ENCODE assay signal across 1 cellular context in genomic region chr20:21384308-21384892, GRCh38.
TF ChIP-seq lines count a peak whose summit lies in the region.

No MANE protein-coding gene starts in this region.

TF ChIP-seq in A549, 52 proteins besides CTCF, POLR2A, EP300 and RAD21 (continued from another document):
- no peak for TF ChIP-seq HMGXB4 (CRISPR knock-in tag; IDR thresholded peaks at IDR 0.05; ENCODE audit: borderline replicate concordance)
- TF ChIP-seq TP53 (CRISPR knock-in tag; IDR thresholded peaks at IDR 0.05): no peak
- TF ChIP-seq NPAS2 (CRISPR knock-in tag; IDR thresholded peaks at IDR 0.05; ENCODE audit: borderline replicate concordance): no peak
- TF ChIP-seq RCOR1 (IDR thresholded peaks at IDR 0.05; ENCODE audit: low read depth, low read length): no peak
- TF ChIP-seq FOXS1 (CRISPR knock-in tag; IDR thresholded peaks at IDR 0.05): no peak
- TF ChIP-seq NR3C1 (IDR thresholded peaks at IDR 0.05): no peak
